In the genomic region with DNA sequence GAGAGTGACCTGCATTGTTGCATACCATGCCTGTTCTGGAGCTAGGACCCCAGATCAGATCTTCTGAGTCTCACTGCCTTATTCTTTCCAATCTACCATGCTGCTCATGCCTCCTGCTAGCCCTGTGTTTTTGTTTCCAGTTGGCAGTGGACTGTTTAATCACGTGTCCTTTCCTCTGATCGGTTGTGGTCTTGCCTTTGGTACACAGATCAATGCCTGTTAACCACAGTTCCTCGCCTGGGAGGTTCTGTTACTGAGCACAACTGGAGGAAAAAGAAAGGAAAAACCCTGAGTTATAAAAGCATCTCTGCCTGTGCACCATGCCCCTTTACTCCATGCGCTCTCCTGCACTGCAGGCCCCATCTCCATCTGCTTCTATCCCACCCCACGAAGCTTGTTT, we compare ENCODE assay signal across 1 cellular context.
TF ChIP-seq lines count a peak whose summit lies in the region.

No MANE protein-coding gene starts in this region.

TF ChIP-seq in HEK293, 187 proteins besides CTCF, POLR2A, EP300 and RAD21 (continued from another document):
- TF ChIP-seq, protein P1, sequence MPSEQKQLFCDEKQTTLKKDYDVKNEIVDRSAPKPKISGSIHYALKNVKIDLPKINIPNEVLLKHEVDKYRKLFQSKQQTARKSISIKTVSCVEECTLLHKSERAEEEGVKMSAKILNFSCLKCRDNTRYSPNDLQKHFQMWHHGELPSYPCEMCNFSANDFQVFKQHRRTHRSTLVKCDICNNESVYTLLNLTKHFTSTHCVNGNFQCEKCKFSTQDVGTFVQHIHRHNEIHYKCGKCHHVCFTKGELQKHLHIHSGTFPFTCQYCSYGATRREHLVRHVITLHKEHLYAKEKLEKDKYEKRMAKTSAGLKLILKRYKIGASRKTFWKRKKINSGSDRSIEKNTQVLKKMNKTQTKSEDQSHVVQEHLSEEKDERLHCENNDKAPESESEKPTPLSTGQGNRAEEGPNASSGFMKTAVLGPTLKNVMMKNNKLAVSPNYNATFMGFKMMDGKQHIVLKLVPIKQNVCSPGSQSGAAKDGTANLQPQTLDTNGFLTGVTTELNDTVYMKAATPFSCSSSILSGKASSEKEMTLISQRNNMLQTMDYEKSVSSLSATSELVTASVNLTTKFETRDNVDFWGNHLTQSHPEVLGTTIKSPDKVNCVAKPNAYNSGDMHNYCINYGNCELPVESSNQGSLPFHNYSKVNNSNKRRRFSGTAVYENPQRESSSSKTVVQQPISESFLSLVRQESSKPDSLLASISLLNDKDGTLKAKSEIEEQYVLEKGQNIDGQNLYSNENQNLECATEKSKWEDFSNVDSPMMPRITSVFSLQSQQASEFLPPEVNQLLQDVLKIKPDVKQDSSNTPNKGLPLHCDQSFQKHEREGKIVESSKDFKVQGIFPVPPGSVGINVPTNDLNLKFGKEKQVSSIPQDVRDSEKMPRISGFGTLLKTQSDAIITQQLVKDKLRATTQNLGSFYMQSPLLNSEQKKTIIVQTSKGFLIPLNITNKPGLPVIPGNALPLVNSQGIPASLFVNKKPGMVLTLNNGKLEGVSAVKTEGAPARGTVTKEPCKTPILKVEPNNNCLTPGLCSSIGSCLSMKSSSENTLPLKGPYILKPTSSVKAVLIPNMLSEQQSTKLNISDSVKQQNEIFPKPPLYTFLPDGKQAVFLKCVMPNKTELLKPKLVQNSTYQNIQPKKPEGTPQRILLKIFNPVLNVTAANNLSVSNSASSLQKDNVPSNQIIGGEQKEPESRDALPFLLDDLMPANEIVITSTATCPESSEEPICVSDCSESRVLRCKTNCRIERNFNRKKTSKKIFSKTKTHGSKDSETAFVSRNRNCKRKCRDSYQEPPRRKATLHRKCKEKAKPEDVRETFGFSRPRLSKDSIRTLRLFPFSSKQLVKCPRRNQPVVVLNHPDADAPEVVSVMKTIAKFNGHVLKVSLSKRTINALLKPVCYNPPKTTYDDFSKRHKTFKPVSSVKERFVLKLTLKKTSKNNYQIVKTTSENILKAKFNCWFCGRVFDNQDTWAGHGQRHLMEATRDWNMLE (tag by site-specific recombination; conservative IDR thresholded peaks at IDR 0.05; ENCODE audit: low read depth), result no peak
- no peak for TF ChIP-seq ZNF341 (tag by site-specific recombination; IDR thresholded peaks at IDR 0.05; ENCODE audit: low read depth)
- TF ChIP-seq, protein P2, sequence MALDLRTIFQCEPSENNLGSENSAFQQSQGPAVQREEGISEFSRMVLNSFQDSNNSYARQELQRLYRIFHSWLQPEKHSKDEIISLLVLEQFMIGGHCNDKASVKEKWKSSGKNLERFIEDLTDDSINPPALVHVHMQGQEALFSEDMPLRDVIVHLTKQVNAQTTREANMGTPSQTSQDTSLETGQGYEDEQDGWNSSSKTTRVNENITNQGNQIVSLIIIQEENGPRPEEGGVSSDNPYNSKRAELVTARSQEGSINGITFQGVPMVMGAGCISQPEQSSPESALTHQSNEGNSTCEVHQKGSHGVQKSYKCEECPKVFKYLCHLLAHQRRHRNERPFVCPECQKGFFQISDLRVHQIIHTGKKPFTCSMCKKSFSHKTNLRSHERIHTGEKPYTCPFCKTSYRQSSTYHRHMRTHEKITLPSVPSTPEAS (tag by site-specific recombination; IDR thresholded peaks at IDR 0.05), result no peak
- no peak for TF ChIP-seq KLF1 (tag by site-specific recombination; IDR thresholded peaks at IDR 0.05)
- TF ChIP-seq, protein P3, sequence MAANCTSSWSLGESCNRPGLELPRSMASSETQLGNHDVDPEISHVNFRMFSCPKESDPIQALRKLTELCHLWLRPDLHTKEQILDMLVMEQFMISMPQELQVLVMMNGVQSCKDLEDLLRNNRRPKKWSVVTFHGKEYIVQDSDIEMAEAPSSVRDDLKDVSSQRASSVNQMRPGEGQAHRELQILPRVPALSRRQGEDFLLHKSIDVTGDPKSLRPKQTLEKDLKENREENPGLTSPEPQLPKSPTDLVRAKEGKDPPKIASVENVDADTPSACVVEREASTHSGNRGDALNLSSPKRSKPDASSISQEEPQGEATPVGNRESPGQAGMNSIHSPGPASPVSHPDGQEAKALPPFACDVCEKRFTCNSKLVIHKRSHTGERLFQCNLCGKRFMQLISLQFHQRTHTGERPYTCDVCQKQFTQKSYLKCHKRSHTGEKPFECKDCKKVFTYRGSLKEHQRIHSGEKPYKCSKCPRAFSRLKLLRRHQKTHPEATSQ (tag by site-specific recombination; IDR thresholded peaks at IDR 0.05), result no peak
- no peak for TF ChIP-seq BCL11B (tag by site-specific recombination; IDR thresholded peaks at IDR 0.05; ENCODE audit: low read depth)
- TF ChIP-seq ZNF707 (tag by site-specific recombination; IDR thresholded peaks at IDR 0.05), result no peak
- TF ChIP-seq ZNF596 (tag by site-specific recombination; IDR thresholded peaks at IDR 0.05), result no peak
- no peak for TF ChIP-seq ZNF391 (tag by site-specific recombination; IDR thresholded peaks at IDR 0.05; ENCODE audit: borderline replicate concordance, low read depth)
TF ChIP-seq in HEK293: peak in this region for 0.
